1 cellular context compared by ENCODE assay signal in genomic region chr20:3510110-3510509, GRCh38.
TF ChIP-seq lines count a peak whose summit lies in the region.

No MANE protein-coding gene starts in this region.

TF ChIP-seq in HepG2, 621 proteins besides CTCF, POLR2A, EP300 and RAD21 (continued from another document and continues in another):
- TF ChIP-seq GABPA (IDR thresholded peaks at IDR 0.05; ENCODE audit: low read depth, low read length) (no peak), GABPA (CRISPR knock-in tag; IDR thresholded peaks at IDR 0.05; ENCODE audit: low read depth) (0 out of 2 replicates have a peak, but pooled peaks have one; percentile 51), TFAP4 (IDR thresholded peaks at IDR 0.05; ENCODE audit: borderline replicate concordance, low read depth) (peak; percentile 60), SMYD3 (CRISPR knock-in tag; IDR thresholded peaks at IDR 0.05) (peak; percentile 67; the same call in 1 of the 2 replicates), BCL3 (CRISPR knock-in tag; IDR thresholded peaks at IDR 0.05) (no peak), TBX2 (CRISPR knock-in tag; IDR thresholded peaks at IDR 0.05; ENCODE audit: borderline replicate concordance) (peak; percentile 55; the same call in 1 of the 2 replicates), HMGXB4 (CRISPR knock-in tag; IDR thresholded peaks at IDR 0.05; ENCODE audit: borderline replicate concordance in 1 of 2, low read depth in 1 of 2) (0 out of 4 replicates have a peak, but pooled peaks of 1 of the 2 experiments have one; percentile 15), RFX5 (IDR thresholded peaks at IDR 0.05; ENCODE audit: low read depth, low read length) (no peak), ATF4 (CRISPR knock-in tag; IDR thresholded peaks at IDR 0.05) (peak in 1 of 2 experiments; percentile 97; a peak in 2 of 4 replicates), ARNTL (CRISPR knock-in tag; IDR thresholded peaks at IDR 0.05) (no peak), ZNF24 (IDR thresholded peaks at IDR 0.05) (peak; percentile 70; the same call in 1 of the 2 replicates), KLF16 (CRISPR knock-in tag; IDR thresholded peaks at IDR 0.05) (peak in 1 of 2 experiments; percentile 75; a peak in 1 of 4 replicates), TMF1 (CRISPR knock-in tag; IDR thresholded peaks at IDR 0.05; ENCODE audit: low read depth) (no peak), LCORL (IDR thresholded peaks at IDR 0.05) (no peak), LCORL (CRISPR knock-in tag; IDR thresholded peaks at IDR 0.05) (peak; percentile 41; the same call in 1 of the 2 replicates), ZBTB20 (CRISPR knock-in tag; IDR thresholded peaks at IDR 0.05; ENCODE audit: borderline replicate concordance, low read depth) (peak; percentile 68; the same call in 1 of the 2 replicates), ZNF816 (CRISPR knock-in tag; IDR thresholded peaks at IDR 0.05; ENCODE audit: borderline replicate concordance) (peak; percentile 70; the same call in 1 of the 2 replicates), ZNF703 (CRISPR knock-in tag; IDR thresholded peaks at IDR 0.05; ENCODE audit: borderline replicate concordance) (no peak), ZHX1 (CRISPR knock-in tag; IDR thresholded peaks at IDR 0.05; ENCODE audit: low read depth) (peak; percentile 41; the same call in 1 of the 2 replicates), SMARCC2 (IDR thresholded peaks at IDR 0.05) (peak; percentile 45; the same call in 1 of the 2 replicates), MYC (CRISPR knock-in tag; IDR thresholded peaks at IDR 0.05; ENCODE audit: borderline replicate concordance) (no peak), SP2 (CRISPR knock-in tag; IDR thresholded peaks at IDR 0.05) (no peak), TOPORS (CRISPR knock-in tag; IDR thresholded peaks at IDR 0.05) (no peak), DDIT3 (CRISPR knock-in tag; IDR thresholded peaks at IDR 0.05) (peak; percentile 99), ARID3A (IDR thresholded peaks at IDR 0.05; ENCODE audit: low read depth, low read length) (peak; percentile 99), ZNF3 (CRISPR knock-in tag; IDR thresholded peaks at IDR 0.05) (peak; percentile 64; the same call in 1 of the 2 replicates), U2AF1 (optimal IDR thresholded peaks at IDR 0.05; ENCODE audit: low read depth, low read length) (no peak), SAP130 (CRISPR knock-in tag; IDR thresholded peaks at IDR 0.05; ENCODE audit: low read depth) (peak; percentile 78), ZKSCAN8 (CRISPR knock-in tag; IDR thresholded peaks at IDR 0.05; ENCODE audit: borderline replicate concordance) (peak; percentile 58; the same call in 1 of the 2 replicates), ZFAT (CRISPR knock-in tag; conservative IDR thresholded peaks at IDR 0.05) (no peak), GRHL1 (CRISPR knock-in tag; conservative IDR thresholded peaks at IDR 0.05) (no peak), ZNF691 (CRISPR knock-in tag; IDR thresholded peaks at IDR 0.05; ENCODE audit: borderline replicate concordance, low read depth) (no peak), ZNF609 (CRISPR knock-in tag; IDR thresholded peaks at IDR 0.05; ENCODE audit: borderline replicate concordance) (peak; percentile 40; the same call in 1 of the 2 replicates), CEBPG (CRISPR knock-in tag; IDR thresholded peaks at IDR 0.05) (peak; percentile 94), MXI1 (IDR thresholded peaks at IDR 0.05; ENCODE audit: borderline replicate concordance, low read depth, low read length) (peak; percentile 73; the same call in 2 of the 3 replicates), HOXD1 (CRISPR knock-in tag; IDR thresholded peaks at IDR 0.05) (no peak), ZNF180 (CRISPR knock-in tag; IDR thresholded peaks at IDR 0.05; ENCODE audit: borderline replicate concordance, low read depth) (no peak), ZNF543 (CRISPR knock-in tag; IDR thresholded peaks at IDR 0.05) (no peak), KDM6A (CRISPR knock-in tag; IDR thresholded peaks at IDR 0.05; ENCODE audit: low read depth) (peak; percentile 20; the same call in 1 of the 2 replicates), MXD1 (CRISPR knock-in tag; IDR thresholded peaks at IDR 0.05) (no peak)
